In the genomic region with DNA sequence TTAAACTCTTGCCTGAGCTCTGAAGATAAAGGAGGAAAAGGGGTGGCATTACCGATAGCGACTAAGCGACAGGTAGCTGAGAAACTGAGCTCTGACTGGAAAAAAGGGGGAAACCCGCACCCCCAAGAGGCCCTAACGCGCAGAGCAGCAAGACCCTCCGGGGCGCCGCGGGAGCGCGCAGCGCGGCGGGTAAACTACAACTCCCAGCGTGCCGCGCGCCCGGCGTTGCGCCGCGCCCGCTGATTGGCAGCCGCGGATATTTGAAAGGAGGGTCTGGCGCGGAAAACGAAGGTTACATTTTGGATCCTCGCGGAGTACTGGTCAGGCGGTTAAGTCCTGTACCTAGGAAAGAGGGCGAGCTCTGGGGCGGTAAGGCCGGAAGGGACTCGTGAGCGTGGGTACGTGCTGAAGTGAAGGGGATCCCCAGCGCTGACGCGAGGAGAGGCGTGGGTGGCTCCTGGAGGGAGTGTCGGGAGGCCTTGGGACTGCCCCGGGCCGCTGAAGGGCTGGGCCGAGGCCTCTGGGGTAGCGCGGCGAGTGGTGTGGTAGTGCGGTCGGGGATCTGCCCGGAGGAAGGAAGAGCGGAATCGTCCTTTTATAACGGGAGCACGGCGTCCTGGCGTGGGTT, we compare ENCODE assay signal across 8 cellular contexts. TPM values are rescaled to one million over a fixed set of nuclear protein-coding genes. Genes with fewer than 3 reads are reported as not detected.
DNase-seq lines count a peak whose midpoint lies in the region; ATAC-seq and TF ChIP-seq lines count a peak whose summit lies in the region.

ESPL1 (plus strand) TSS at position 291 of the 628 bp plus-strand sequence. CDS start 468 bp downstream, outside the sequence.

- H3K9me3 ChIP-seq in duodenal mucosa (ENCODE audit: control insufficient read depth in 1 of 2, low read length in 2 of 2) (no peaks in the 10 kb centered on the region), lower lobe of right lung (no peaks in the 10 kb centered on the region)

- no peaks in the 10 kb centered on the region for H3K27me3 ChIP-seq in duodenal mucosa (ENCODE audit: control insufficient read depth in 1 of 2, insufficient read depth in 2 of 2, low read length in 2 of 2)
- no peaks in the 10 kb centered on the region for H3K27me3 ChIP-seq in lower lobe of right lung (ENCODE audit: low read depth)

- H3K9ac ChIP-seq in duodenal mucosa (ENCODE audit: low read depth in 1 of 2, low read length in 2 of 2) = peak within 1 kb of the TSS; percentile 37 to 77

- TF ChIP-seq CTCF in lower lobe of right lung (IDR thresholded peaks at IDR 0.05) = peak; percentile 47

- H3K36me3 ChIP-seq in duodenal mucosa (ENCODE audit: control insufficient read depth in 1 of 2, insufficient read depth in 2 of 2, low read length in 2 of 2) = no peaks in the 10 kb centered on the region
- H3K36me3 ChIP-seq in lower lobe of right lung = no peaks in the 10 kb centered on the region

- peak within 1 kb of the TSS; percentile 76 to 85 for H3K4me3 ChIP-seq in duodenal mucosa (ENCODE audit: low read depth in 1 of 2, low read length in 2 of 2)
- H3K4me3 ChIP-seq in lower lobe of right lung = peak within 1 kb of the TSS; percentile 72

- intact Hi-C loops in lower lobe of right lung (cut with DNase I) = no loop called here

- TF ChIP-seq POLR2A in GM19099 (IDR thresholded peaks at IDR 0.05; ENCODE audit: extremely low read depth, insufficient read length, low read depth) = peak; percentile 56

- no peak within 1 kb of the TSS for H3K27ac ChIP-seq in duodenal mucosa (ENCODE audit: low read depth, low read length)
- peak within 1 kb of the TSS; percentile 46 for H3K27ac ChIP-seq in lower lobe of right lung

- DNase-seq in C1 segment of cervical spinal cord (lab: John Stamatoyannopoulos, UW) (peak in 13 of 14 donors; percentile 13 to 77 (median 44)), NCI-H69 (lab: John Stamatoyannopoulos, UW) (peak; percentile 91), lower lobe of right lung (peak; percentile 80)
- peak; percentile 62 to 72 for DNase-seq in activated CD4-positive, alpha-beta T cell treated with anti-CD3 and anti-CD28 coated beads, Interleukin-2, amount 50 U/mL, for 24 hours (ENCODE audit: low read depth in 1 of 2, low spot score in 1 of 2)
- peak; percentile 75 to 80 (median 78) for DNase-seq in stimulated activated CD4-positive, alpha-beta T cell treated with anti-CD3 and anti-CD28 coated beads, TNF-alpha, amount 100 ng/mL, for 48 hours (ENCODE audit: low read depth in 3 of 3)

- ATAC-seq in HG03354 (IDR thresholded peaks at IDR 0.05; ENCODE audit: poor library complexity, severe bottlenecking, unreplicated experiment) (peak; percentile 91), lower lobe of right lung (peak; percentile 92 to 96)

- H3K4me1 ChIP-seq in duodenal mucosa (ENCODE audit: control insufficient read depth in 1 of 2, insufficient read depth in 2 of 2, low read length in 2 of 2) = peaks cover 6 to 8% of the 10 kb centered on the region in 2 donors
- peaks cover 8% of the 10 kb centered on the region for H3K4me1 ChIP-seq in lower lobe of right lung

RNA-seq across cellular contexts. Expression of gene ESPL1, which starts in this region (rescaled TPM):
- total RNA-seq in lower lobe of right lung = 2.2 TPM
